In genomic region chr1:61377242-61377958, GRCh38 we compare ENCODE assay signal across 25 cellular contexts.
"Had no signal": no experiment of that assay in that cellular context is flagged by ENCODE, and none has a peak within 500 bp of the region (broad histone marks: within the 10 kb centered on the region; RNA-seq: fewer than 3 reads in every experiment).

No MANE protein-coding gene starts in this region.

- H3K27ac ChIP-seq: brain microvascular endothelial cell, Peyer's patch, SK-N-MC, VCaP had no signal

- H3K27me3 ChIP-seq: brain microvascular endothelial cell, MG63, Peyer's patch had no signal

- ATAC-seq: activated T-cell treated with anti-CD3 and anti-CD28 coated beads, Interleukin-2, amount 50 U/mL, for 4 hours; T-cell had no signal

- H3K9me3 ChIP-seq: MG63, Peyer's patch had no signal

- H3K36me3 Mint-ChIP-seq: activated CD4-positive, alpha-beta memory T cell treated with anti-CD3 and anti-CD28 coated beads for 36 hours; activated naive CD8-positive, alpha-beta T cell treated with anti-CD3 and anti-CD28 coated beads for 36 hours; IgD-negative memory B cell; T-cell had no signal

- H3K4me3 Mint-ChIP-seq: activated CD4-positive, alpha-beta memory T cell treated with anti-CD3 and anti-CD28 coated beads for 36 hours; activated CD4-positive, alpha-beta T cell treated with anti-CD3 and anti-CD28 coated beads, Interleukin-2, amount 10 ng/mL, durations not matched to agents 7 days and 5 days; activated naive CD4-positive, alpha-beta T cell treated with anti-CD3 and anti-CD28 coated beads for 36 hours; activated naive CD8-positive, alpha-beta T cell treated with anti-CD3 and anti-CD28 coated beads for 36 hours; activated T-cell treated with anti-CD3 and anti-CD28 coated beads, Interleukin-2, amount 50 U/mL, for 4 hours; IgD-negative memory B cell; T-cell had no signal

- H3K4me3 ChIP-seq: MG63, Peyer's patch, SK-N-MC had no signal

- H3K4me1 Mint-ChIP-seq: activated CD4-positive, alpha-beta T cell treated with anti-CD3 and anti-CD28 coated beads, Interleukin-2, amount 10 ng/mL, durations not matched to agents 7 days and 5 days; activated naive CD8-positive, alpha-beta T cell treated with anti-CD3 and anti-CD28 coated beads for 36 hours; IgD-negative memory B cell; T-cell had no signal

- H3K27me3 Mint-ChIP-seq: activated CD4-positive, alpha-beta memory T cell treated with anti-CD3 and anti-CD28 coated beads for 36 hours; activated naive CD8-positive, alpha-beta T cell treated with anti-CD3 and anti-CD28 coated beads for 36 hours; T-cell had no signal

- H3K9me3 Mint-ChIP-seq: activated CD4-positive, alpha-beta memory T cell treated with anti-CD3 and anti-CD28 coated beads for 36 hours; activated CD4-positive, alpha-beta T cell treated with anti-CD3 and anti-CD28 coated beads, Interleukin-2, amount 10 ng/mL, durations not matched to agents 7 days and 5 days; activated naive CD4-positive, alpha-beta T cell treated with anti-CD3 and anti-CD28 coated beads for 36 hours; activated naive CD8-positive, alpha-beta T cell treated with anti-CD3 and anti-CD28 coated beads for 36 hours; activated T-cell treated with anti-CD3 and anti-CD28 coated beads, Interleukin-2, amount 50 U/mL, for 4 hours; IgD-negative memory B cell; T-cell had no signal

- H3K36me3 ChIP-seq: brain microvascular endothelial cell, MG63, Peyer's patch had no signal

- H3K4me1 ChIP-seq: Peyer's patch had no signal

- FAIRE-seq: TTC549 had no signal

- H3K27ac Mint-ChIP-seq: activated CD4-positive, alpha-beta memory T cell treated with anti-CD3 and anti-CD28 coated beads for 36 hours; activated CD4-positive, alpha-beta T cell treated with anti-CD3 and anti-CD28 coated beads, Interleukin-2, amount 10 ng/mL, durations not matched to agents 7 days and 5 days; activated naive CD4-positive, alpha-beta T cell treated with anti-CD3 and anti-CD28 coated beads for 36 hours; activated naive CD8-positive, alpha-beta T cell treated with anti-CD3 and anti-CD28 coated beads for 36 hours; IgD-negative memory B cell; T-cell had no signal

- DNase-seq: activated CD4-positive, alpha-beta memory T cell treated with anti-CD3 and anti-CD28 coated beads for 36 hours; activated CD4-positive, alpha-beta T cell treated with anti-CD3 and anti-CD28 coated beads, Interleukin-2, amount 10 ng/mL, durations not matched to agents 7 days and 5 days; activated CD4-positive, CD25-positive, alpha-beta regulatory T cell; activated CD8-positive, alpha-beta memory T cell treated with anti-CD3 and anti-CD28 coated beads for 24 hours; activated effector memory CD4-positive, alpha-beta T cell treated with anti-CD3 and anti-CD28 coated beads, Interleukin-2, amount 50 U/mL, for 16 hours; activated naive CD4-positive, alpha-beta T cell treated with anti-CD3 and anti-CD28 coated beads for 36 hours; activated naive CD8-positive, alpha-beta T cell treated with anti-CD3 and anti-CD28 coated beads for 36 hours; activated T-cell treated with anti-CD3 and anti-CD28 coated beads, Interleukin-2, amount 50 U/mL, for 4 hours; brain microvascular endothelial cell; MG63; NCI-H1105; NCI-H1436; NCI-H187; NCI-H2081; NCI-H510A treated with DMSO at 0.1 percent for 48 hours; NCI-H69; Peyer's patch; SIG-M5; T-cell; T-helper 2 cell; T1000 had no signal
